24 cellular contexts compared by ENCODE assay signal in genomic region chr4:81512945-81513584, GRCh38. TPM values are rescaled to one million over a fixed set of nuclear protein-coding genes. Genes with fewer than 3 reads are reported as not detected.
DNase-seq lines count a peak whose midpoint lies in the region; ATAC-seq and TF ChIP-seq lines count a peak whose summit lies in the region.
"Had no signal": no experiment of that assay in that cellular context is flagged by ENCODE, and none has a peak within 500 bp of the region (broad histone marks: within the 10 kb centered on the region; RNA-seq: fewer than 3 reads in every experiment).

No MANE protein-coding gene starts in this region.

- 47 to 63% methylated on average over 2 of the region's 2 CpGs for WGBS in tibial nerve, 2 donors

- peak overlapping the region; percentile 35 for H3K4me3 Mint-ChIP-seq in memory B cell
- H3K4me3 Mint-ChIP-seq: CD4-positive, CD25-positive, alpha-beta regulatory T cell; naive thymus-derived CD4-positive, alpha-beta T cell; T-helper 17 cell had no signal

- peaks cover 54 to 61% (median 60%) of the 10 kb centered on the region in 10 experiments for H3K4me1 ChIP-seq in BLaER1 treated with 17β-estradiol and CSF1 and Interleukin-3, amounts not matched to agents 10 nM and 100 nM
- H3K4me1 ChIP-seq in HUES48 (ENCODE audit: control insufficient read depth, insufficient read depth, low read length) (peaks cover 26% of the 10 kb centered on the region), vagina (no peaks in the 10 kb centered on the region), tibial nerve (peaks cover 0 to 21% (median 2%) of the 10 kb centered on the region in 4 donors)
- H3K4me1 ChIP-seq: breast epithelium, parathyroid adenoma had no signal

- no peaks in the 10 kb centered on the region for H3K36me3 Mint-ChIP-seq in memory B cell
- H3K36me3 Mint-ChIP-seq: CD4-positive, CD25-positive, alpha-beta regulatory T cell had no signal

- intact Hi-C loops in vagina (cut with DNase I), result no loop called here

- no peaks in the 10 kb centered on the region for H3K27me3 ChIP-seq in BLaER1 treated with 17β-estradiol and CSF1 and Interleukin-3, amounts not matched to agents 10 nM and 100 nM
- H3K27me3 ChIP-seq in HUES48 (ENCODE audit: control insufficient read depth, insufficient read depth, low read length) (no peaks in the 10 kb centered on the region), vagina (no peaks in the 10 kb centered on the region), tibial nerve (no peaks in the 10 kb centered on the region)
- H3K27me3 ChIP-seq: breast epithelium had no signal

- CTCF ChIA-PET in HEK293T (lab: Yijun Ruan, JAX), result no interaction called here

- H3K4me2 ChIP-seq in BLaER1 treated with 17β-estradiol and CSF1 and Interleukin-3, amounts not matched to agents 10 nM and 100 nM, result peak overlapping the region; percentile 68 to 87 (median 82)

- H4K20me1 ChIP-seq in BLaER1 treated with 17β-estradiol and CSF1 and Interleukin-3, amounts not matched to agents 10 nM and 100 nM, result no peaks in the 10 kb centered on the region

- TF ChIP-seq CTCF in vagina (IDR thresholded peaks at IDR 0.05), result no peak
- TF ChIP-seq CTCF in tibial nerve (IDR thresholded peaks at IDR 0.05), result no peak

- POLR2A ChIA-PET in HEK293T (lab: Yijun Ruan, JAX), result interaction anchor here (1.4 kb wide), 1 partner anchor 42 kb away, joined by 3 read pairs; no protein-coding TSS in a partner anchor

- peak overlapping the region; percentile 67 for H3K27ac Mint-ChIP-seq in memory B cell
- H3K27ac Mint-ChIP-seq: T-helper 17 cell had no signal

- no peak for TF ChIP-seq POLR2A in vagina (IDR thresholded peaks at IDR 0.05)
- TF ChIP-seq POLR2A in tibial nerve (IDR thresholded peaks at IDR 0.05), result no peak

- TF ChIP-seq EP300 in tibial nerve (IDR thresholded peaks at IDR 0.05), result no peak

- no peaks in the 10 kb centered on the region for H3K9me3 ChIP-seq in BLaER1 treated with 17β-estradiol and CSF1 and Interleukin-3, amounts not matched to agents 10 nM and 100 nM (replicated peaks in 1 of 11)
- H3K9me3 ChIP-seq in HUES48 (ENCODE audit: control insufficient read depth, insufficient read depth, low read length) (no peaks in the 10 kb centered on the region), vagina (no peaks in the 10 kb centered on the region), tibial nerve (no peaks in the 10 kb centered on the region)
- H3K9me3 ChIP-seq: breast epithelium had no signal

- H3K27me3 Mint-ChIP-seq in memory B cell, result no peaks in the 10 kb centered on the region

- H3K9me3 Mint-ChIP-seq in memory B cell, result no peaks in the 10 kb centered on the region

- 0 out of 20 replicates have a peak overlapping the region, but pooled peaks of 1 of the 10 experiments have one; percentile 19 for H3K4me3 ChIP-seq in BLaER1 treated with 17β-estradiol and CSF1 and Interleukin-3, amounts not matched to agents 10 nM and 100 nM
- no peak overlapping the region for H3K4me3 ChIP-seq in HUES48 (ENCODE audit: low read depth, low read length)
- no peak overlapping the region for H3K4me3 ChIP-seq in vagina
- H3K4me3 ChIP-seq in tibial nerve, result no peak overlapping the region
- H3K4me3 ChIP-seq: breast epithelium, coronary artery had no signal

- DNase-seq in UCSD-AML1 (lab: John Stamatoyannopoulos, UW; ENCODE audit: unreplicated experiment) (peak; percentile 29), memory B cell (ENCODE audit: low spot score in 2 of 2) (peak in 1 of 2 donors; percentile 45), vagina (ENCODE audit: extremely low spot score in 2 of 2) (no peak), HEK293T (ENCODE audit: extremely low spot score) (no peak), tibial nerve (ENCODE audit: low spot score in 2 of 2) (no peak)
- DNase-seq: activated CD4-positive, alpha-beta T cell treated with anti-CD3 and anti-CD28 coated beads, Interleukin-2, amount 50 U/mL, for 48 hours; activated T-cell treated with anti-CD3 and anti-CD28 coated beads, Interleukin-2, amount 50 U/mL, for 1 hour; amniotic stem cell; CD4-positive, CD25-positive, alpha-beta regulatory T cell; glutamatergic neuron; left cardiac atrium; naive thymus-derived CD4-positive, alpha-beta T cell; NCI-H2029; NCI-H226; stimulated activated CD4-positive, alpha-beta T cell treated with anti-CD3 and anti-CD28 coated beads, Interleukin-15, amount 100 ng/mL, for 24 hours; T-helper 17 cell had no signal

- H3K27ac ChIP-seq in BLaER1 treated with 17β-estradiol and CSF1 and Interleukin-3, amounts not matched to agents 10 nM and 100 nM, result peak overlapping the region in 9 of 11 experiments; percentile 29 to 79 (median 56); a peak in 15 of 22 replicates
- H3K27ac ChIP-seq in HUES48 (ENCODE audit: low read depth, low read length) (peak overlapping the region; percentile 68), vagina (no peak overlapping the region), tibial nerve (no peak overlapping the region)
- H3K27ac ChIP-seq: coronary artery, parathyroid adenoma had no signal

- peak overlapping the region in 6 of 11 experiments; percentile 16 to 50 (median 32); a peak in 6 of 22 replicates for H3K9ac ChIP-seq in BLaER1 treated with 17β-estradiol and CSF1 and Interleukin-3, amounts not matched to agents 10 nM and 100 nM
- H3K9ac ChIP-seq in HUES48 (ENCODE audit: low read depth, low read length), result no peak overlapping the region
- H3K9ac ChIP-seq: parathyroid adenoma had no signal

- no peaks in the 10 kb centered on the region for H3K36me3 ChIP-seq in BLaER1 treated with 17β-estradiol and CSF1 and Interleukin-3, amounts not matched to agents 10 nM and 100 nM
- H3K36me3 ChIP-seq in HUES48 (ENCODE audit: control insufficient read depth, insufficient read depth, low read length) (no peaks in the 10 kb centered on the region), vagina (no peaks in the 10 kb centered on the region), tibial nerve (no peaks in the 10 kb centered on the region)
- H3K36me3 ChIP-seq: breast epithelium had no signal

- H3K4me1 Mint-ChIP-seq in memory B cell, result peaks cover 31% of the 10 kb centered on the region

- ATAC-seq in memory B cell (ENCODE audit: low read depth), result peak; percentile 86
- ATAC-seq in GM19351 (IDR thresholded peaks at IDR 0.05; ENCODE audit: unreplicated experiment), result no peak
- ATAC-seq: left cardiac atrium; naive thymus-derived CD4-positive, alpha-beta T cell; sciatic nerve; T-helper 17 cell had no signal

TF ChIP-seq in HEK293T, 16 proteins besides CTCF, POLR2A, EP300 and RAD21:
- no peak for TF ChIP-seq NFRKB (IDR thresholded peaks at IDR 0.05)
- TF ChIP-seq HDGF (IDR thresholded peaks at IDR 0.05; ENCODE audit: borderline replicate concordance), result no peak
- no peak for TF ChIP-seq BHLHE40 (IDR thresholded peaks at IDR 0.05; ENCODE audit: borderline replicate concordance)
- TF ChIP-seq FOXK2 (IDR thresholded peaks at IDR 0.05), result no peak

RNA-seq across cellular contexts. Expression of gene RASGEF1B, which starts 41.4 kb away (rescaled TPM):
- total RNA-seq in vagina, result 13.5 TPM
- total RNA-seq in tibial nerve, result 10 to 100 TPM; 12.4 to 32.8 (median 15.0) TPM
- total RNA-seq: endothelial cell of umbilical vein had no signal

Comparison
In these comparisons a context has a peak if more than half of its experiments do, and no peak if none do; other contexts are left out.
1. H3K27ac ChIP-seq: peak in BLaER1 treated with 17β-estradiol and CSF1 and Interleukin-3, amounts not matched to agents 10 nM and 100 nM (9 of 11) and HUES48 (single experiment); none in vagina (single experiment) and tibial nerve (0 of 4).